Comparison of ENCODE assay signal across 1 cellular context in genomic region chr22:50720861-50721844, GRCh38.
TF ChIP-seq lines count a peak whose summit lies in the region.

No MANE protein-coding gene starts in this region.

TF ChIP-seq in HepG2, 621 proteins besides CTCF, POLR2A, EP300 and RAD21:
- TF ChIP-seq FOXM1 (CRISPR knock-in tag; IDR thresholded peaks at IDR 0.05) (no peak), IRF9 (CRISPR knock-in tag; IDR thresholded peaks at IDR 0.05; ENCODE audit: borderline replicate concordance) (no peak), AGO2 (optimal IDR thresholded peaks at IDR 0.05; ENCODE audit: low read depth, low read length) (peak; percentile 49)
